Comparison of ENCODE assay signal across 10 cellular contexts in the genomic region with DNA sequence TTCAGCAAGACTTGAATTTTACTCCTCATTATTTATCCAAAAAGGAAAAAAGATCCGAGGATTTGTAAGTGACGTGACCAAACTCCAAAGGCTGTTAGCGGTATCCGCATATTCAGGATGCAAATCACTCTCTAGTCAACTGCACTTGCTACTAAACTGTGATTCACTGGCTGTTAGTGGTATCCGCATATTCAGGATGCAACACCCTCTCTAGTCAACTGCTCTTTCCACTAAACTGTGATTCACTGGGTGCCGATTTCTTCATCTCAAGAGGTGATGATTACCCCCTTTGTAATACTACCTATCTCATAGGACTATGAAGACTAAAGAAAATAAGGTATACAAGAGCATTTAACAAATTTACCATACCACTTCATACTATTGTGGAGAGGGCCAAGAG. TPM values are rescaled to one million over a fixed set of nuclear protein-coding genes. Genes with fewer than 3 reads are reported as not detected.
DNase-seq lines count a peak whose midpoint lies in the region; ATAC-seq, FAIRE-seq and TF ChIP-seq lines count a peak whose summit lies in the region.
"Had no signal": no experiment of that assay in that cellular context is flagged by ENCODE, and none has a peak within 500 bp of the region (broad histone marks: within the 10 kb centered on the region; RNA-seq: fewer than 3 reads in every experiment).

No MANE protein-coding gene starts in this region.

- H3K27me3 ChIP-seq in brain microvascular endothelial cell (replicated peaks) (no peaks in the 10 kb centered on the region), osteoblast (ENCODE audit: insufficient read depth, low read length) (no peaks in the 10 kb centered on the region)
- no peaks in the 10 kb centered on the region for H3K27me3 ChIP-seq in naive thymus-derived CD4-positive, alpha-beta T cell (ENCODE audit: control insufficient read depth in 2 of 2, insufficient read depth in 2 of 2, low read length in 2 of 2)
- H3K27me3 ChIP-seq: BLaER1 had no signal

- POLR2A ChIA-PET in naive thymus-derived CD4-positive, alpha-beta T cell (lab: Charles Lee), result interaction anchor here (0.7 kb wide), 1 partner anchor 121 kb away, joined by 3 read pairs; no protein-coding TSS in a partner anchor

- CTCF ChIA-PET in activated CD8-positive, alpha-beta memory T cell treated with anti-CD3 and anti-CD28 coated beads, Interleukin-2, amount 10 ng/mL, durations not matched to agents 7 days and 5 days (lab: Charles Lee), result no interaction called here
- CTCF ChIA-PET in naive thymus-derived CD4-positive, alpha-beta T cell (lab: Charles Lee), result no interaction called here

- H3K4me1 ChIP-seq in osteoblast (ENCODE audit: insufficient read depth, low read length) (peaks cover 19% of the 10 kb centered on the region), kidney (ENCODE audit: control insufficient read depth in 1 of 2, insufficient read depth in 1 of 2, low read depth in 1 of 2, low read length in 2 of 2) (peaks cover 4 to 8% of the 10 kb centered on the region in 2 donors)
- peaks cover 8 to 14% of the 10 kb centered on the region in 2 donors for H3K4me1 ChIP-seq in naive thymus-derived CD4-positive, alpha-beta T cell (ENCODE audit: control insufficient read depth in 2 of 2, insufficient read depth in 2 of 2, low read length in 2 of 2)

- H2AFZ ChIP-seq in osteoblast (ENCODE audit: low read length), result no peak overlapping the region

- peaks cover 39% of the 10 kb centered on the region for H3K4me1 Mint-ChIP-seq in activated CD8-positive, alpha-beta memory T cell treated with anti-CD3 and anti-CD28 coated beads, Interleukin-2, amount 10 ng/mL, durations not matched to agents 7 days and 5 days
- H3K4me1 Mint-ChIP-seq in mesothelial cell of epicardium, result peaks cover 18% of the 10 kb centered on the region
- H3K4me1 Mint-ChIP-seq in naive thymus-derived CD4-positive, alpha-beta T cell, result peaks cover 26 to 74% (median 67%) of the 10 kb centered on the region in 7 donors

- H3K79me2 ChIP-seq in osteoblast (ENCODE audit: insufficient read depth, low read length), result peaks cover 96% of the 10 kb centered on the region

- H3K9me3 Mint-ChIP-seq in activated CD8-positive, alpha-beta memory T cell treated with anti-CD3 and anti-CD28 coated beads, Interleukin-2, amount 10 ng/mL, durations not matched to agents 7 days and 5 days (ENCODE audit: low read depth), result no peaks in the 10 kb centered on the region
- H3K9me3 Mint-ChIP-seq in mesothelial cell of epicardium, result peaks cover 6% of the 10 kb centered on the region
- no peaks in the 10 kb centered on the region for H3K9me3 Mint-ChIP-seq in naive thymus-derived CD4-positive, alpha-beta T cell

- H3K27ac Mint-ChIP-seq in activated CD8-positive, alpha-beta memory T cell treated with anti-CD3 and anti-CD28 coated beads, Interleukin-2, amount 10 ng/mL, durations not matched to agents 7 days and 5 days, result peak overlapping the region; percentile 26
- no peak overlapping the region for H3K27ac Mint-ChIP-seq in mesothelial cell of epicardium
- no peak overlapping the region for H3K27ac Mint-ChIP-seq in naive thymus-derived CD4-positive, alpha-beta T cell

- H3K9me3 ChIP-seq in osteoblast (ENCODE audit: low read depth, low read length), result no peaks in the 10 kb centered on the region
- no peaks in the 10 kb centered on the region for H3K9me3 ChIP-seq in kidney (ENCODE audit: control insufficient read depth in 1 of 2, low read length in 2 of 2)
- H3K9me3 ChIP-seq in naive thymus-derived CD4-positive, alpha-beta T cell (ENCODE audit: control insufficient read depth in 2 of 3, low read length in 3 of 3), result no peaks in the 10 kb centered on the region
- H3K9me3 ChIP-seq: BLaER1 had no signal

- H3K27ac ChIP-seq in brain microvascular endothelial cell, result no peak overlapping the region
- H3K27ac ChIP-seq in osteoblast (ENCODE audit: low read depth, low read length), result peak overlapping the region; percentile 47
- no peak overlapping the region for H3K27ac ChIP-seq in kidney (ENCODE audit: low read depth in 2 of 2, low read length in 2 of 2)
- no peak overlapping the region for H3K27ac ChIP-seq in naive thymus-derived CD4-positive, alpha-beta T cell (ENCODE audit: low read depth, low read length)
- H3K27ac ChIP-seq: BLaER1, HL-60 had no signal

- no peak overlapping the region for H3K9ac ChIP-seq in kidney (ENCODE audit: low read length in 2 of 2)
- H3K9ac ChIP-seq: BLaER1 had no signal

- intact Hi-C loops in kidney (cut with DNase I), result no loop called here
- intact Hi-C loops in naive thymus-derived CD4-positive, alpha-beta T cell (cut with micrococcal nuclease), result no loop called here

- peaks cover 2% of the 10 kb centered on the region for H3K36me3 Mint-ChIP-seq in activated CD8-positive, alpha-beta memory T cell treated with anti-CD3 and anti-CD28 coated beads, Interleukin-2, amount 10 ng/mL, durations not matched to agents 7 days and 5 days
- peaks cover 5% of the 10 kb centered on the region for H3K36me3 Mint-ChIP-seq in mesothelial cell of epicardium
- peaks cover 0 to 11% (median 6%) of the 10 kb centered on the region in 5 donors for H3K36me3 Mint-ChIP-seq in naive thymus-derived CD4-positive, alpha-beta T cell

- no peak overlapping the region for H3K4me3 Mint-ChIP-seq in activated CD8-positive, alpha-beta memory T cell treated with anti-CD3 and anti-CD28 coated beads, Interleukin-2, amount 10 ng/mL, durations not matched to agents 7 days and 5 days
- H3K4me3 Mint-ChIP-seq in mesothelial cell of epicardium, result no peak overlapping the region
- H3K4me3 Mint-ChIP-seq in naive thymus-derived CD4-positive, alpha-beta T cell, result no peak overlapping the region

- H3K36me3 ChIP-seq in brain microvascular endothelial cell (replicated peaks) (no peaks in the 10 kb centered on the region), osteoblast (ENCODE audit: insufficient read depth, low read length) (no peaks in the 10 kb centered on the region), kidney (ENCODE audit: control insufficient read depth in 1 of 2, insufficient read depth in 2 of 2, low read length in 2 of 2) (no peaks in the 10 kb centered on the region)
- no peaks in the 10 kb centered on the region for H3K36me3 ChIP-seq in naive thymus-derived CD4-positive, alpha-beta T cell (ENCODE audit: control insufficient read depth in 2 of 3, insufficient read depth in 3 of 3, low read length in 3 of 3)

- no peak for ATAC-seq in activated CD8-positive, alpha-beta memory T cell treated with anti-CD3 and anti-CD28 coated beads, Interleukin-2, amount 10 ng/mL, durations not matched to agents 7 days and 5 days
- no peak for ATAC-seq in naive thymus-derived CD4-positive, alpha-beta T cell

- no peak for FAIRE-seq in kidney (lab: Jason Lieb, UNC)

- no peak for DNase-seq in activated CD8-positive, alpha-beta memory T cell treated with anti-CD3 and anti-CD28 coated beads, Interleukin-2, amount 10 ng/mL, durations not matched to agents 7 days and 5 days
- DNase-seq in activated CD8-positive, alpha-beta memory T cell treated with anti-CD3 and anti-CD28 coated beads, Interleukin-2, amount 50 U/mL, for 4 hours, result no peak
- peak; percentile 83 for DNase-seq in HPDE6-E6E7 (ENCODE audit: extremely low spot score)
- peak; percentile 22 for DNase-seq in brain microvascular endothelial cell
- DNase-seq in osteoblast (ENCODE audit: insufficient read length, low spot score, missing footprints), result peak; percentile 93
- no peak for DNase-seq in mesothelial cell of epicardium (ENCODE audit: low spot score in 2 of 2, unreplicated experiment in 2 of 2)
- no peak for DNase-seq in kidney
- no peak for DNase-seq in naive thymus-derived CD4-positive, alpha-beta T cell

- H3K4me2 ChIP-seq in osteoblast (ENCODE audit: insufficient read depth, low read length), result peak overlapping the region; percentile 44
- H3K4me2 ChIP-seq: BLaER1 had no signal

- TF ChIP-seq CTCF in brain microvascular endothelial cell (IDR thresholded peaks at IDR 0.05; ENCODE audit: low read depth, low read length, missing control alignments) (no peak), osteoblast (IDR thresholded peaks at IDR 0.05; ENCODE audit: extremely low read depth, low read depth, low read length) (no peak), mesothelial cell of epicardium (IDR thresholded peaks at IDR 0.05; ENCODE audit: unreplicated experiment) (no peak), kidney (IDR thresholded peaks at IDR 0.05; ENCODE audit: borderline replicate concordance, extremely low read depth, insufficient read depth) (no peak)

- in situ Hi-C loops in brain microvascular endothelial cell (cut with HindIII; ENCODE audit: low pct_ligation_motif_present, low sequenced_read_pairs), result no loop called here

- H3K4me3 ChIP-seq in brain microvascular endothelial cell (ENCODE audit: low read depth, low read length) (no peak overlapping the region), osteoblast (ENCODE audit: insufficient read depth, low read length) (no peak overlapping the region), kidney (ENCODE audit: low read length in 2 of 2) (no peak overlapping the region)
- H3K4me3 ChIP-seq in naive thymus-derived CD4-positive, alpha-beta T cell (ENCODE audit: low read length), result no peak overlapping the region
- H3K4me3 ChIP-seq: BLaER1 had no signal

- no peaks in the 10 kb centered on the region for H3K27me3 Mint-ChIP-seq in activated CD8-positive, alpha-beta memory T cell treated with anti-CD3 and anti-CD28 coated beads, Interleukin-2, amount 10 ng/mL, durations not matched to agents 7 days and 5 days
- no peaks in the 10 kb centered on the region for H3K27me3 Mint-ChIP-seq in mesothelial cell of epicardium (ENCODE audit: low read depth)
- H3K27me3 Mint-ChIP-seq in naive thymus-derived CD4-positive, alpha-beta T cell, result no peaks in the 10 kb centered on the region

- H4K20me1 ChIP-seq in osteoblast (ENCODE audit: insufficient read depth, low read length), result peaks cover 33% of the 10 kb centered on the region

RNA-seq across cellular contexts. Expression of a gene that starts 5.7 kb away (rescaled TPM):
- total RNA-seq in activated CD8-positive, alpha-beta memory T cell treated with anti-CD3 and anti-CD28 coated beads, Interleukin-2, amount 10 ng/mL, durations not matched to agents 7 days and 5 days, result 10 to 100 TPM; 53.2 to 59.4 TPM
- total RNA-seq in osteoblast (72.4 and 75.4 TPM in 2 replicates), mesothelial cell of epicardium (62.9 to 68.2 TPM (median 62.9 TPM) in 3 replicates), kidney (70.5 TPM)
- 99.4 TPM for polyA plus RNA-seq in kidney (ENCODE audit: insufficient read depth, low read depth, low replicate concordance)
- 10 to 100 TPM; 41.3 to 63.8 (median 55.8) TPM for total RNA-seq in naive thymus-derived CD4-positive, alpha-beta T cell
- 10 to 100 TPM; 52.5 to 73.6 TPM for polyA plus RNA-seq in naive thymus-derived CD4-positive, alpha-beta T cell

RNA-seq across cellular contexts. Expression of a gene that starts 45.8 kb away (rescaled TPM):
- total RNA-seq in activated CD8-positive, alpha-beta memory T cell treated with anti-CD3 and anti-CD28 coated beads, Interleukin-2, amount 10 ng/mL, durations not matched to agents 7 days and 5 days, result 10 to 100 TPM; 20.2 to 20.7 TPM
- total RNA-seq in osteoblast (34.7 and 38.0 TPM in 2 replicates), mesothelial cell of epicardium (60.0 to 74.2 TPM (median 67.0 TPM) in 3 replicates), kidney (23.6 TPM)
- 10.2 TPM for polyA plus RNA-seq in kidney (ENCODE audit: insufficient read depth, low read depth, low replicate concordance)
- total RNA-seq in naive thymus-derived CD4-positive, alpha-beta T cell, result 10 to 100 TPM; 15.6 to 38.1 (median 22.0) TPM
- 1 to 10 TPM; 3.6 to 6.1 TPM for polyA plus RNA-seq in naive thymus-derived CD4-positive, alpha-beta T cell

Comparison
In these comparisons a context has a peak if more than half of its experiments do, and no peak if none do; other contexts are left out.
1. DNase-seq: peak in HPDE6-E6E7 (single experiment), brain microvascular endothelial cell (single experiment) and osteoblast (single experiment); none in activated CD8-positive, alpha-beta memory T cell treated with anti-CD3 and anti-CD28 coated beads, Interleukin-2, amount 10 ng/mL, durations not matched to agents 7 days and 5 days (single experiment), activated CD8-positive, alpha-beta memory T cell treated with anti-CD3 and anti-CD28 coated beads, Interleukin-2, amount 50 U/mL, for 4 hours (single experiment), mesothelial cell of epicardium (0 of 2), kidney (single experiment) and naive thymus-derived CD4-positive, alpha-beta T cell (0 of 9).